ENCODE assay signal across 8 cellular contexts in the genomic region with DNA sequence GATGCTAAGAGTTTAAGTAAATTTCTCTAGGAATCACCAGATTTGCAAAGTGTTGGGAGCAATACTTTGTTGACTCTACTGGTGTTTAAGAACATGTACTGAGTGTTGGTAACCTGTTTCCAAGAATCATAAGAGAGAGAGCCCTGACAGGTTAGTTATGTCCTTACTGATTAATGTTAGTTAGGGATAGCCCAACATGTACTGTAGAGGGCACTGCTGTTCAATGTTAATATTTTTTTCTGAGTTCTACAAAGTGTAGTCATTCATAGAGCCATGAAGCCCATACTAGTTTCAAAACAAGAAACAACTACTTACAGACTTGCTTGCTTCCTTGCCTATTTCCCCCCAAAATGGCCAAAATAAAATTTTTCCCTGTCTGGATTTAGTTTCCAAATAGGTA. TPM values are rescaled to one million over a fixed set of nuclear protein-coding genes. Genes with fewer than 3 reads are reported as not detected.
A peak's percentile ranks its signal among the peaks of the same experiment; 100 is the strongest.
DNase-seq lines count a peak whose midpoint lies in the region; ATAC-seq and TF ChIP-seq lines count a peak whose summit lies in the region.

No MANE protein-coding gene starts in this region.

- H3K4me1 Mint-ChIP-seq in nephron progenitor cell: peaks cover 8% of the 10 kb centered on the region

- H3K27ac ChIP-seq in mammary epithelial cell (ENCODE audit: insufficient read depth, low read depth, low read length) (no peak overlapping the region), sigmoid colon (no peak overlapping the region)

- no peak overlapping the region for H3K4me2 ChIP-seq in mammary epithelial cell (ENCODE audit: insufficient read depth, low read depth, low read length)

- ATAC-seq in GM18498 (IDR thresholded peaks at IDR 0.05; ENCODE audit: unreplicated experiment) (peak; percentile 85), HG02852 (IDR thresholded peaks at IDR 0.05; ENCODE audit: unreplicated experiment) (peak; percentile 88)

- H3K9me3 Mint-ChIP-seq in nephron progenitor cell: peaks cover 5% of the 10 kb centered on the region

- TF ChIP-seq CTCF in mammary epithelial cell (conservative IDR thresholded peaks at IDR 0.05 in 1 of 2, IDR thresholded peaks at IDR 0.05 in 1 of 2; ENCODE audit: extremely low read depth in 1 of 2, insufficient read depth in 1 of 2, low read depth in 1 of 2, low read length in 2 of 2) (peak; percentile 62 to 64), nephron progenitor cell (IDR thresholded peaks at IDR 0.05) (peak; percentile 30), sigmoid colon (IDR thresholded peaks at IDR 0.05) (no peak)

- no peaks in the 10 kb centered on the region for H3K36me3 Mint-ChIP-seq in nephron progenitor cell (ENCODE audit: low read depth)

- in situ Hi-C loops in ACHN (cut with HindIII; ENCODE audit: low pct_ligation_motif_present, low pct_unique_long_range_greater_than_20kb, low sequenced_read_pairs): no loop called here
- in situ Hi-C loops in mammary epithelial cell (cut with MboI; ENCODE audit: low sequenced_read_pairs in 2 of 2): no loop called here

- dilution Hi-C loops in mammary epithelial cell (cut with HindIII; ENCODE audit: low sequenced_read_pairs): no loop called here

- no peak for TF ChIP-seq POLR2A in sigmoid colon (IDR thresholded peaks at IDR 0.05)

- no peaks in the 10 kb centered on the region for H3K36me3 ChIP-seq in mammary epithelial cell (ENCODE audit: insufficient read depth, low read length)
- H3K36me3 ChIP-seq in sigmoid colon: no peaks in the 10 kb centered on the region

- H3K9me3 ChIP-seq in mammary epithelial cell (replicated peaks; ENCODE audit: insufficient read depth, low read length) (no peaks in the 10 kb centered on the region), sigmoid colon (no peaks in the 10 kb centered on the region)

- H3K4me3 Mint-ChIP-seq in nephron progenitor cell: no peak overlapping the region

- TF ChIP-seq EP300 in sigmoid colon (IDR thresholded peaks at IDR 0.05): no peak

- intact Hi-C loops in mammary epithelial cell (cut with micrococcal nuclease): loop anchor here (1.0 to 10.0 kb wide), 6 partner anchors 14 to 325 kb away; a partner anchor contains a TSS
- intact Hi-C loops in sigmoid colon (cut with DNase I): no loop called here

- peaks cover 9% of the 10 kb centered on the region for H3K27me3 Mint-ChIP-seq in nephron progenitor cell (ENCODE audit: low read depth, poor library complexity)

- H3K4me1 ChIP-seq in mammary epithelial cell (ENCODE audit: insufficient read depth, low read length): peaks cover 9% of the 10 kb centered on the region
- H3K4me1 ChIP-seq in sigmoid colon: no peaks in the 10 kb centered on the region

- CTCF ChIA-PET in mammary epithelial cell (lab: Charles Lee; ENCODE audit: low non-redundant PET): no interaction called here

- no peak overlapping the region for H3K4me3 ChIP-seq in mammary epithelial cell (replicated peaks in 1 of 3; ENCODE audit: insufficient read depth in 1 of 3, low read depth in 2 of 3, low read length in 3 of 3)
- H3K4me3 ChIP-seq in sigmoid colon: no peak overlapping the region

- no peak overlapping the region for H2AFZ ChIP-seq in mammary epithelial cell (ENCODE audit: low read depth, low read length)

- H4K20me1 ChIP-seq in mammary epithelial cell (ENCODE audit: insufficient read depth, low read length): no peaks in the 10 kb centered on the region

- no peaks in the 10 kb centered on the region for H3K79me2 ChIP-seq in mammary epithelial cell (ENCODE audit: insufficient read depth, low read length)

- no peak overlapping the region for H3K9ac ChIP-seq in mammary epithelial cell (ENCODE audit: insufficient read depth, low read length)

- DNase-seq in ACHN: peak; percentile 38
- peak; percentile 56 for DNase-seq in NCI-H1694 (lab: John Stamatoyannopoulos, UW)
- peak; percentile 58 for DNase-seq in mammary epithelial cell
- DNase-seq in nephron progenitor cell: no peak
- no peak for DNase-seq in activated gamma-delta T cell treated with Interleukin-2 at 50 U/mL for 16 hours
- no peak for DNase-seq in sigmoid colon

- BruUV-seq in mammary epithelial cell (replicated peaks; lab: Mats Ljungman, UMichigan): no TSS peak

- no peak overlapping the region for H3K27ac Mint-ChIP-seq in nephron progenitor cell

- H3K27me3 ChIP-seq in mammary epithelial cell (ENCODE audit: insufficient read depth, low read length): no peaks in the 10 kb centered on the region
- no peaks in the 10 kb centered on the region for H3K27me3 ChIP-seq in sigmoid colon

RNA-seq across cellular contexts. Expression of a gene that starts 11.9 kb away (rescaled TPM):
- total RNA-seq in mammary epithelial cell (not detected), sigmoid colon (not detected)
- polyA plus RNA-seq in mammary epithelial cell (0.02 TPM), sigmoid colon (under 1 TPM in 1 of 3 donors, not detected in 2; 0.07 TPM)
- polyA minus RNA-seq in mammary epithelial cell: not detected

Comparison
In these comparisons a context has a peak if more than half of its experiments do, and no peak if none do; other contexts are left out.
1. DNase-seq: peak in ACHN (single experiment), NCI-H1694 (single experiment) and mammary epithelial cell (single experiment); none in nephron progenitor cell (single experiment), activated gamma-delta T cell treated with Interleukin-2 at 50 U/mL for 16 hours (single experiment) and sigmoid colon (single experiment).
2. CTCF ChIP-seq: peak in mammary epithelial cell (2 of 2) and nephron progenitor cell (single experiment); none in sigmoid colon (0 of 4).